In the genomic region with DNA sequence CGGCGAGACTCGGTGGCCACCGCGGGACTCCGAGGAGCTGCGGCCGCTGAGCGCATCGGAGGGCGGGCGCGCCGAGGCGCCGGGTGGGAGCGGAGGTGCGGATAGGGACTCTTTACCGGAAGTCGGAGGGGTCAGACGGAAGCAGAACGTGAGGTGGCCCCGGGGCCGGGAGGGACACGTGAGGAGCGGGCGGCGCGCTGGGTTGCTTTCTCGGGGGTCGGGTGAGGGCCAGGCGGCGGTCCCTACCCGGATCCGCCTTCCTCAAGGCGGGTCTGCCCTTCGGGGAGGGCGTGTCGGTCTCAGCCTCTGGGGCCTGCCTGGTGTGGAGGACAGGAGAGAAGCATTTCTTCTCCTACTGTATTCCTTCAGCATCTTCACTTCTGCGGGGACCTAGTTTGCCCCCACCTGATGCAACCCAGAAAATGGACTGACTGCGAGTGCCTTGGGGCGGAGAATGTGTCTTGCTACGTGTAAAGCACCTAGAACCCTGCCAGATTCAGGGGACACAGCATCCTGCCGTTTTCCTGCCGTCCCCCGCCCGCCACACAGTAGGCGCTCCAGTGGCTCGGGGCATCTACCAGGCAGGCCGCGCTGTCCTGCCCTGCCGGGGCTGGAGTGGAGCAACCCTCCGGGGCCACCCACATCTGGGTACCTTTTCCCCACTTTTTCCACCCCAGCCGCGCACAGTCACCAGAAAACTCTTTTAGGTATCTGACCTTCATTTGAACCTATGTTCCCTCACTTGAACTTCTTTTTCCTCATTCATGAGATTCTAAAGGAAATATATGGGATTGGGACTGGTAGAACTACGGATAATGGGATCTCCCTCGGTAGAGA, we compare ENCODE assay signal across 1 cellular context.
TF ChIP-seq lines count a peak whose summit lies in the region.

No MANE protein-coding gene starts in this region.

TF ChIP-seq in HepG2, 621 proteins besides CTCF, POLR2A, EP300 and RAD21 (continued from another document and continues in another):
- TF ChIP-seq, protein P1, sequence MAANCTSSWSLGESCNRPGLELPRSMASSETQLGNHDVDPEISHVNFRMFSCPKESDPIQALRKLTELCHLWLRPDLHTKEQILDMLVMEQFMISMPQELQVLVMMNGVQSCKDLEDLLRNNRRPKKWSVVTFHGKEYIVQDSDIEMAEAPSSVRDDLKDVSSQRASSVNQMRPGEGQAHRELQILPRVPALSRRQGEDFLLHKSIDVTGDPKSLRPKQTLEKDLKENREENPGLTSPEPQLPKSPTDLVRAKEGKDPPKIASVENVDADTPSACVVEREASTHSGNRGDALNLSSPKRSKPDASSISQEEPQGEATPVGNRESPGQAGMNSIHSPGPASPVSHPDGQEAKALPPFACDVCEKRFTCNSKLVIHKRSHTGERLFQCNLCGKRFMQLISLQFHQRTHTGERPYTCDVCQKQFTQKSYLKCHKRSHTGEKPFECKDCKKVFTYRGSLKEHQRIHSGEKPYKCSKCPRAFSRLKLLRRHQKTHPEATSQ (CRISPR knock-in tag; IDR thresholded peaks at IDR 0.05; ENCODE audit: borderline replicate concordance): peak; percentile 33; the same call in 1 of the 2 replicates
- 0 out of 2 replicates have a peak, but pooled peaks have one; percentile 54 for TF ChIP-seq ZNF354B (CRISPR knock-in tag; IDR thresholded peaks at IDR 0.05)
- no peak for TF ChIP-seq ATF1 (CRISPR knock-in tag; IDR thresholded peaks at IDR 0.05)
- TF ChIP-seq, protein P2, sequence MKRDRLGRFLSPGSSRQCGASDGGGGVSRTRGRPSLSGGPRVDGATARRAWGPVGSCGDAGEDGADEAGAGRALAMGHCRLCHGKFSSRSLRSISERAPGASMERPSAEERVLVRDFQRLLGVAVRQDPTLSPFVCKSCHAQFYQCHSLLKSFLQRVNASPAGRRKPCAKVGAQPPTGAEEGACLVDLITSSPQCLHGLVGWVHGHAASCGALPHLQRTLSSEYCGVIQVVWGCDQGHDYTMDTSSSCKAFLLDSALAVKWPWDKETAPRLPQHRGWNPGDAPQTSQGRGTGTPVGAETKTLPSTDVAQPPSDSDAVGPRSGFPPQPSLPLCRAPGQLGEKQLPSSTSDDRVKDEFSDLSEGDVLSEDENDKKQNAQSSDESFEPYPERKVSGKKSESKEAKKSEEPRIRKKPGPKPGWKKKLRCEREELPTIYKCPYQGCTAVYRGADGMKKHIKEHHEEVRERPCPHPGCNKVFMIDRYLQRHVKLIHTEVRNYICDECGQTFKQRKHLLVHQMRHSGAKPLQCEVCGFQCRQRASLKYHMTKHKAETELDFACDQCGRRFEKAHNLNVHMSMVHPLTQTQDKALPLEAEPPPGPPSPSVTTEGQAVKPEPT (CRISPR knock-in tag; IDR thresholded peaks at IDR 0.05; ENCODE audit: low read depth): no peak
- TF ChIP-seq ZNF274 (CRISPR knock-in tag; IDR thresholded peaks at IDR 0.05): peak; percentile 66
- no peak for TF ChIP-seq ZNF773 (CRISPR knock-in tag; IDR thresholded peaks at IDR 0.05; ENCODE audit: borderline replicate concordance)
- TF ChIP-seq ZNF747 (CRISPR knock-in tag; IDR thresholded peaks at IDR 0.05; ENCODE audit: borderline replicate concordance): 0 out of 2 replicates have a peak, but pooled peaks have one; percentile 43
- TF ChIP-seq, protein P3, sequence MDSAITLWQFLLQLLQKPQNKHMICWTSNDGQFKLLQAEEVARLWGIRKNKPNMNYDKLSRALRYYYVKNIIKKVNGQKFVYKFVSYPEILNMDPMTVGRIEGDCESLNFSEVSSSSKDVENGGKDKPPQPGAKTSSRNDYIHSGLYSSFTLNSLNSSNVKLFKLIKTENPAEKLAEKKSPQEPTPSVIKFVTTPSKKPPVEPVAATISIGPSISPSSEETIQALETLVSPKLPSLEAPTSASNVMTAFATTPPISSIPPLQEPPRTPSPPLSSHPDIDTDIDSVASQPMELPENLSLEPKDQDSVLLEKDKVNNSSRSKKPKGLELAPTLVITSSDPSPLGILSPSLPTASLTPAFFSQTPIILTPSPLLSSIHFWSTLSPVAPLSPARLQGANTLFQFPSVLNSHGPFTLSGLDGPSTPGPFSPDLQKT (CRISPR knock-in tag; IDR thresholded peaks at IDR 0.05; ENCODE audit: borderline replicate concordance): peak; percentile 83; the same call in 1 of the 2 replicates
- TF ChIP-seq NR2F1 (CRISPR knock-in tag; IDR thresholded peaks at IDR 0.05): 0 out of 4 replicates have a peak, but pooled peaks of 1 of the 2 experiments have one; percentile 31
- TF ChIP-seq, protein P4, sequence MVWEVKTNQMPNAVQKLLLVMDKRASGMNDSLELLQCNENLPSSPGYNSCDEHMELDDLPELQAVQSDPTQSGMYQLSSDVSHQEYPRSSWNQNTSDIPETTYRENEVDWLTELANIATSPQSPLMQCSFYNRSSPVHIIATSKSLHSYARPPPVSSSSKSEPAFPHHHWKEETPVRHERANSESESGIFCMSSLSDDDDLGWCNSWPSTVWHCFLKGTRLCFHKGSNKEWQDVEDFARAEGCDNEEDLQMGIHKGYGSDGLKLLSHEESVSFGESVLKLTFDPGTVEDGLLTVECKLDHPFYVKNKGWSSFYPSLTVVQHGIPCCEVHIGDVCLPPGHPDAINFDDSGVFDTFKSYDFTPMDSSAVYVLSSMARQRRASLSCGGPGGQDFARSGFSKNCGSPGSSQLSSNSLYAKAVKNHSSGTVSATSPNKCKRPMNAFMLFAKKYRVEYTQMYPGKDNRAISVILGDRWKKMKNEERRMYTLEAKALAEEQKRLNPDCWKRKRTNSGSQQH (CRISPR knock-in tag; IDR thresholded peaks at IDR 0.05; ENCODE audit: low read depth): peak; percentile 27; the same call in 1 of the 2 replicates
- TF ChIP-seq, protein P5, sequence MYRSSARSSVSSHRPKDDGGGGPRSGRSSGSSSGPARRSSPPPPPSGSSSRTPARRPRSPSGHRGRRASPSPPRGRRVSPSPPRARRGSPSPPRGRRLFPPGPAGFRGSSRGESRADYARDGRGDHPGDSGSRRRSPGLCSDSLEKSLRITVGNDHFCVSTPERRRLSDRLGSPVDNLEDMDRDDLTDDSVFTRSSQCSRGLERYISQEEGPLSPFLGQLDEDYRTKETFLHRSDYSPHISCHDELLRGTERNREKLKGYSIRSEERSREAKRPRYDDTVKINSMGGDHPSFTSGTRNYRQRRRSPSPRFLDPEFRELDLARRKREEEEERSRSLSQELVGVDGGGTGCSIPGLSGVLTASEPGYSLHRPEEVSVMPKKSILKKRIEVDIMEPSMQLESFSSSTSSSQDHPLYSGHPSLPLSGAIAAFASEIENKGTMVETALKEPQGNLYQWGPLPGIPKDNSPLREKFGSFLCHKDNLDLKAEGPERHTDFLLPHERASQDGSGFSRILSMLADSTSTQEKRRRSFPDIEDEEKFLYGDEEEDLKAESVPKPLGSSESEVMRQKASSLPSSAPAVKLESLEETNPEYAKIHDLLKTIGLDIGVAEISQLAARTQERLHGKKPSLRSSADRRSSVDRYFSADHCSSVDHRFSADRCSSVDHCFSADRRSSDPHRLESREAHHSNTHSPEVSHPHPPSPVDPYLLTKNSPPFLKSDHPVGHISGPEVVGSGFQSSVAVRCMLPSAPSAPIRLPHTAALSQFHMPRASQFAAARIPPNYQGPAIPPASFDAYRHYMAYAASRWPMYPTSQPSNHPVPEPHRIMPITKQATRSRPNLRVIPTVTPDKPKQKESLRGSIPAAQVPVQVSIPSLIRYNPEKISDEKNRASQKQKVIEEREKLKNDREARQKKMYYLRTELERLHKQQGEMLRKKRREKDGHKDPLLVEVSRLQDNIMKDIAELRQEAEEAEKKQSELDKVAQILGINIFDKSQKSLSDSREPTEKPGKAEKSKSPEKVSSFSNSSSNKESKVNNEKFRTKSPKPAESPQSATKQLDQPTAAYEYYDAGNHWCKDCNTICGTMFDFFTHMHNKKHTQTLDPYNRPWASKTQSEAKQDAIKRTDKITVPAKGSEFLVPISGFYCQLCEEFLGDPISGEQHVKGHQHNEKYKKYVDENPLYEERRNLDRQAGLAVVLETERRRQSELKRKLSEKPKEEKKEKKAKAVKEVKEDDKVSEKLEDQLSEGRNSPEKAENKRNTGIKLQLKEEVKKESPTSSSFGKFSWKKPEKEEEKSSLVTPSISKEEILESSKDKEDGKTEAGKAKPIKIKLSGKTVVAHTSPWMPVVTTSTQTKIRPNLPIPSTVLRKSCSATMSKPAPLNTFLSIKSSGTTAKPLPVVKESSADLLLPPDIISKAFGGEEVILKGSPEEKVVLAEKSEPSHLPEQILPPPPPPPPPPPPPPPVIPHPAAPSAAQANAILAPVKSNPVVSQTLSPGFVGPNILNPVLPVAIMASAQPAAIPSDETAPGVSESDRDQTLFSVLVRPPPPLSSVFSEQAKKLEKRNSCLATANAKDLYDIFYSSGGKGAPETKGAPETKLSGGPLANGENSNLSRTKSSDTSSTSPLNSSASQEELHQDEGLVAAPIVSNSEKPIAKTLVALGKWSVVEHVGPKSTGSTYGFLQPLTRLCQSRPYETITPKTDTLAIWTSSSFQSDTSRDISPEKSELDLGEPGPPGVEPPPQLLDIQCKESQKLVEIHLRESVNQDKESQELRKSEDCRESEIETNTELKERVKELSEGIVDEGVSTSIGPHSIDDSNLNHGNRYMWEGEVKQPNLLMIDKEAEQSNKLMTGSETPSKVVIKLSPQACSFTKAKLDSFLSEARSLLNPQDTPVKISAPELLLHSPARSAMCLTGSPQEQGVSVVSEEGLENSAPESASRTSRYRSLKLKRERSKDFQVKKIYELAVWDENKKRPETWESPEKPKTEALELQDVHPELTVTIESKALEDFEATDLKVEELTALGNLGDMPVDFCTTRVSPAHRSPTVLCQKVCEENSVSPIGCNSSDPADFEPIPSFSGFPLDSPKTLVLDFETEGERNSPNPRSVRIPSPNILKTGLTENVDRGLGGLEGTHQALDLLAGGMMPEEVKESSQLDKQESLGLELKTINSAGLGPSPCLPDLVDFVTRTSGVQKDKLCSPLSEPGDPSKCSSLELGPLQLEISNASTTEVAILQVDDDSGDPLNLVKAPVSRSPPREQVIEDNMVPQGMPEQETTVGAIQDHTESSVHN (CRISPR knock-in tag; IDR thresholded peaks at IDR 0.05): no peak
- TF ChIP-seq ZFP82 (CRISPR knock-in tag; IDR thresholded peaks at IDR 0.05; ENCODE audit: borderline replicate concordance): 0 out of 2 replicates have a peak, but pooled peaks have one; percentile 15
- TF ChIP-seq NAIF1 (CRISPR knock-in tag; IDR thresholded peaks at IDR 0.05; ENCODE audit: borderline replicate concordance): no peak
- TF ChIP-seq, protein P6, sequence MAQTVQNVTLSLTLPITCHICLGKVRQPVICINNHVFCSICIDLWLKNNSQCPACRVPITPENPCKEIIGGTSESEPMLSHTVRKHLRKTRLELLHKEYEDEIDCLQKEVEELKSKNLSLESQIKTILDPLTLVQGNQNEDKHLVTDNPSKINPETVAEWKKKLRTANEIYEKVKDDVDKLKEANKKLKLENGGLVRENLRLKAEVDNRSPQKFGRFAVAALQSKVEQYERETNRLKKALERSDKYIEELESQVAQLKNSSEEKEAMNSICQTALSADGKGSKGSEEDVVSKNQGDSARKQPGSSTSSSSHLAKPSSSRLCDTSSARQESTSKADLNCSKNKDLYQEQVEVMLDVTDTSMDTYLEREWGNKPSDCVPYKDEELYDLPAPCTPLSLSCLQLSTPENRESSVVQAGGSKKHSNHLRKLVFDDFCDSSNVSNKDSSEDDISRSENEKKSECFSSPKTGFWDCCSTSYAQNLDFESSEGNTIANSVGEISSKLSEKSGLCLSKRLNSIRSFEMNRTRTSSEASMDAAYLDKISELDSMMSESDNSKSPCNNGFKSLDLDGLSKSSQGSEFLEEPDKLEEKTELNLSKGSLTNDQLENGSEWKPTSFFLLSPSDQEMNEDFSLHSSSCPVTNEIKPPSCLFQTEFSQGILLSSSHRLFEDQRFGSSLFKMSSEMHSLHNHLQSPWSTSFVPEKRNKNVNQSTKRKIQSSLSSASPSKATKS (CRISPR knock-in tag; IDR thresholded peaks at IDR 0.05): 0 out of 2 replicates have a peak, but pooled peaks have one; percentile 30
- no peak; the same call in 1 of the 2 replicates for TF ChIP-seq ZNF678 (CRISPR knock-in tag; IDR thresholded peaks at IDR 0.05)
- TF ChIP-seq, protein P7, sequence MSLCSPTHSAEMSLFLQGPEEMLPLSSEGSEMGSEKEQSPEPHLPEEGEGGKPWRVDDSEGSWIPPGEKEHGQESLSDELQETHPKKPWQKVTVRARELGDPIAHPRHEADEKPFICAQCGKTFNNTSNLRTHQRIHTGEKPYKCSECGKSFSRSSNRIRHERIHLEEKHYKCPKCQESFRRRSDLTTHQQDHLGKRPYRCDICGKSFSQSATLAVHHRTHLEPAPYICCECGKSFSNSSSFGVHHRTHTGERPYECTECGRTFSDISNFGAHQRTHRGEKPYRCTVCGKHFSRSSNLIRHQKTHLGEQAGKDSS (CRISPR knock-in tag; IDR thresholded peaks at IDR 0.05; ENCODE audit: borderline replicate concordance, low read depth): peak; percentile 78; the same call in 1 of the 2 replicates
- TF ChIP-seq, protein P8, sequence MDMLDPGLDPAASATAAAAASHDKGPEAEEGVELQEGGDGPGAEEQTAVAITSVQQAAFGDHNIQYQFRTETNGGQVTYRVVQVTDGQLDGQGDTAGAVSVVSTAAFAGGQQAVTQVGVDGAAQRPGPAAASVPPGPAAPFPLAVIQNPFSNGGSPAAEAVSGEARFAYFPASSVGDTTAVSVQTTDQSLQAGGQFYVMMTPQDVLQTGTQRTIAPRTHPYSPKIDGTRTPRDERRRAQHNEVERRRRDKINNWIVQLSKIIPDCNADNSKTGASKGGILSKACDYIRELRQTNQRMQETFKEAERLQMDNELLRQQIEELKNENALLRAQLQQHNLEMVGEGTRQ (IDR thresholded peaks at IDR 0.05; ENCODE audit: low read depth, low read length): peak; percentile 66
- TF ChIP-seq, protein P8 (CRISPR knock-in tag; IDR thresholded peaks at IDR 0.05; ENCODE audit: borderline replicate concordance): peak; percentile 76; the same call in 1 of the 2 replicates
- 0 out of 2 replicates have a peak, but pooled peaks have one; percentile 40 for TF ChIP-seq ZFP41 (CRISPR knock-in tag; IDR thresholded peaks at IDR 0.05; ENCODE audit: borderline replicate concordance)
- TF ChIP-seq ZNF782 (CRISPR knock-in tag; IDR thresholded peaks at IDR 0.05; ENCODE audit: borderline replicate concordance): 0 out of 2 replicates have a peak, but pooled peaks have one; percentile 75
- TF ChIP-seq THAP11 (CRISPR knock-in tag; IDR thresholded peaks at IDR 0.05): peak; percentile 73
- no peak for TF ChIP-seq NONO (IDR thresholded peaks at IDR 0.05)
- no peak; the same call in 1 of the 2 replicates for TF ChIP-seq NONO (CRISPR knock-in tag; conservative IDR thresholded peaks at IDR 0.05)
- peak; percentile 64 for TF ChIP-seq ZNF670 (CRISPR knock-in tag; IDR thresholded peaks at IDR 0.05; ENCODE audit: borderline replicate concordance)
- TF ChIP-seq ZNF451 (CRISPR knock-in tag; IDR thresholded peaks at IDR 0.05): no peak
- TF ChIP-seq FOXP1 (IDR thresholded peaks at IDR 0.05): no peak
- TF ChIP-seq FOXP1 (CRISPR knock-in tag; IDR thresholded peaks at IDR 0.05): 0 out of 2 replicates have a peak, but pooled peaks have one; percentile 21
- TF ChIP-seq SP1 (IDR thresholded peaks at IDR 0.05): no peak
- TF ChIP-seq SP1 (CRISPR knock-in tag; IDR thresholded peaks at IDR 0.05): peak; percentile 46
- 0 out of 2 replicates have a peak, but pooled peaks have one; percentile 40 for TF ChIP-seq ZNF598 (CRISPR knock-in tag; IDR thresholded peaks at IDR 0.05; ENCODE audit: borderline replicate concordance)
- TF ChIP-seq RBFOX2 (IDR thresholded peaks at IDR 0.05; ENCODE audit: low read depth, low read length): peak; percentile 97
- TF ChIP-seq ZSCAN29 (CRISPR knock-in tag; conservative IDR thresholded peaks at IDR 0.05): peak; percentile 30; the same call in 1 of the 2 replicates
